8 cellular contexts compared by ENCODE assay signal in genomic region chr19:58227964-58228583, GRCh38. TPM values are rescaled to one million over a fixed set of nuclear protein-coding genes. Genes with fewer than 3 reads are reported as not detected.
DNase-seq lines count a peak whose midpoint lies in the region; ATAC-seq and TF ChIP-seq lines count a peak whose summit lies in the region.

No MANE protein-coding gene starts in this region.

- peak overlapping the region; percentile 96 for H2AFZ ChIP-seq in OCI-LY3 (ENCODE audit: low read depth, low read length)

- H3K36me3 Mint-ChIP-seq in neural crest cell (ENCODE audit: low read depth) = peaks cover 63% of the 10 kb centered on the region

- peaks cover 36% of the 10 kb centered on the region for H3K79me2 ChIP-seq in OCI-LY3 (ENCODE audit: low read length)

- peaks cover 38% of the 10 kb centered on the region for H3K36me3 ChIP-seq in OCI-LY3 (replicated peaks; ENCODE audit: low read depth, low read length)

- DNase-seq in NCI-H2029 (lab: John Stamatoyannopoulos, UW) (peak; percentile 26), NCI-H2029 treated with DMSO at 0.1 percent for 48 hours (lab: John Stamatoyannopoulos, UW) (no peak), epithelial cell of esophagus (ENCODE audit: low read depth) (no peak), neural crest cell (ENCODE audit: low read depth, low spot score) (no peak), GM19240 (ENCODE audit: insufficient read length, low spot score) (no peak), cerebellum (ENCODE audit: low spot score) (no peak)

- peak overlapping the region; percentile 89 for H3K9ac ChIP-seq in OCI-LY3 (ENCODE audit: low read length)

- peaks cover 29% of the 10 kb centered on the region for H3K9me3 Mint-ChIP-seq in neural crest cell

- peak overlapping the region; percentile 93 for H3K4me2 ChIP-seq in OCI-LY3 (ENCODE audit: low read length)

- peaks cover 32% of the 10 kb centered on the region for H3K4me1 Mint-ChIP-seq in neural crest cell

- no peaks in the 10 kb centered on the region for H4K20me1 ChIP-seq in OCI-LY3 (ENCODE audit: insufficient read depth, low read length)

- TF ChIP-seq CTCF in OCI-LY3 (IDR thresholded peaks at IDR 0.05; ENCODE audit: low read depth, low read length) (no peak), epithelial cell of esophagus (IDR thresholded peaks at IDR 0.05; ENCODE audit: insufficient read depth, low read depth, low read length, missing control alignments) (no peak), neural crest cell (conservative IDR thresholded peaks at IDR 0.05) (no peak)

- H3K27ac ChIP-seq in OCI-LY3 (ENCODE audit: low read length) = peak overlapping the region; percentile 57

- H3K4me3 Mint-ChIP-seq in neural crest cell = peak overlapping the region; percentile 96

- peak overlapping the region; percentile 92 for H3K4me3 ChIP-seq in OCI-LY3 (ENCODE audit: low read length)
- H3K4me3 ChIP-seq in epithelial cell of esophagus (ENCODE audit: low read length) = peak overlapping the region; percentile 78

- H3K4me1 ChIP-seq in OCI-LY3 (ENCODE audit: low read length) = peaks cover 13% of the 10 kb centered on the region

- peaks cover 26% of the 10 kb centered on the region for H3K9me3 ChIP-seq in OCI-LY3 (ENCODE audit: insufficient read depth, low read length)

- peak overlapping the region; percentile 96 for H3K27ac Mint-ChIP-seq in neural crest cell (ENCODE audit: unreplicated experiment)

- no peak for ATAC-seq in GM21717 (IDR thresholded peaks at IDR 0.05; ENCODE audit: unreplicated experiment)

- H3K27me3 Mint-ChIP-seq in neural crest cell (ENCODE audit: low read depth) = peaks cover 2% of the 10 kb centered on the region

- H3K27me3 ChIP-seq in OCI-LY3 (ENCODE audit: low read depth, low read length) = no peaks in the 10 kb centered on the region

RNA-seq across cellular contexts. Expression of gene ZNF544, which starts 0.6 kb away (rescaled TPM):
- 47.4 and 56.1 TPM in 2 replicates for total RNA-seq in neural crest cell
- total RNA-seq in cerebellum = 66.8 TPM

RNA-seq across cellular contexts. Expression of gene ZNF274, which starts 45.2 kb away (rescaled TPM):
- total RNA-seq in neural crest cell (25.6 and 26.8 TPM in 2 replicates), cerebellum (22.1 TPM)

RNA-seq across cellular contexts. Expression of gene ZNF8, which starts 50.7 kb away (rescaled TPM):
- total RNA-seq in neural crest cell = 20.0 and 20.5 TPM in 2 replicates
- total RNA-seq in cerebellum = 20.2 TPM
